15 cellular contexts compared by ENCODE assay signal in genomic region chr7:142523821-142524460, GRCh38.
DNase-seq lines count a peak whose midpoint lies in the region; ATAC-seq and TF ChIP-seq lines count a peak whose summit lies in the region.
"Had no signal": no experiment of that assay in that cellular context is flagged by ENCODE, and none has a peak within 500 bp of the region (broad histone marks: within the 10 kb centered on the region; RNA-seq: fewer than 3 reads in every experiment).

No MANE protein-coding gene starts in this region.

- H3K9me2 ChIP-seq in PC-3 (replicated peaks; ENCODE audit: low read length): no peaks in the 10 kb centered on the region

- CTCF ChIA-PET in CD8-positive, alpha-beta T cell (lab: Charles Lee): interaction anchor here (0.6 to 3.2 kb wide), 10 partner anchors 8 to 297 kb away, joined by 3 to 17 read pairs (median 6); no protein-coding TSS in a partner anchor
- CTCF ChIA-PET in PC-3 (lab: Charles Lee): interaction anchor here (0.6 to 1.3 kb wide), 8 partner anchors 11 to 260 kb away, joined by 3 to 5 read pairs (median 4); no protein-coding TSS in a partner anchor

- peak overlapping the region; percentile 14 for H3K27ac Mint-ChIP-seq in CD8-positive, alpha-beta T cell

- H3K27me3 ChIP-seq in CD8-positive, alpha-beta T cell (ENCODE audit: insufficient read depth, low read length): no peaks in the 10 kb centered on the region
- H3K27me3 ChIP-seq in PC-3 (ENCODE audit: low read length) (no peaks in the 10 kb centered on the region), dorsolateral prefrontal cortex (peaks cover 0 to 17% (median 0%) of the 10 kb centered on the region in 45 donors)
- H3K27me3 ChIP-seq: ascending aorta, BE2C had no signal

- H4K20me1 ChIP-seq in PC-3 (ENCODE audit: low read length): no peaks in the 10 kb centered on the region

- POLR2A ChIA-PET in CD8-positive, alpha-beta T cell (lab: Charles Lee): no interaction called here
- POLR2A ChIA-PET in PC-3 (lab: Charles Lee; ENCODE audit: unreplicated experiment): no interaction called here

- H3K36me3 Mint-ChIP-seq in CD8-positive, alpha-beta T cell: no peaks in the 10 kb centered on the region

- peaks cover 12% of the 10 kb centered on the region for H3K4me1 ChIP-seq in CD8-positive, alpha-beta T cell (ENCODE audit: insufficient read depth, low read length)
- no peaks in the 10 kb centered on the region for H3K4me1 ChIP-seq in PC-3 (ENCODE audit: insufficient read depth, low read length)
- H3K4me1 ChIP-seq: ascending aorta, BE2C, sigmoid colon had no signal

- H3K4me3 Mint-ChIP-seq in CD8-positive, alpha-beta T cell: no peak overlapping the region

- no peaks in the 10 kb centered on the region for H3K36me3 ChIP-seq in CD8-positive, alpha-beta T cell (ENCODE audit: insufficient read depth, low read length)
- H3K36me3 ChIP-seq in PC-3 (ENCODE audit: low read depth, low read length): no peaks in the 10 kb centered on the region
- H3K36me3 ChIP-seq: ascending aorta, BE2C, sigmoid colon, transverse colon had no signal

- no peak overlapping the region for H3K4me3 ChIP-seq in CD8-positive, alpha-beta T cell (ENCODE audit: low read depth, low read length)
- no peak overlapping the region for H3K4me3 ChIP-seq in PC-3 (ENCODE audit: low read length)
- H3K4me3 ChIP-seq in dorsolateral prefrontal cortex: no peak overlapping the region
- H3K4me3 ChIP-seq: ascending aorta, sigmoid colon, transverse colon had no signal

- BruUV-seq in PC-3 (replicated peaks; lab: Mats Ljungman, UMichigan): no TSS peak

- no peak for DNase-seq in CD8-positive, alpha-beta T cell
- DNase-seq in PC-3 (no peak), dorsolateral prefrontal cortex (no peak), medulla oblongata (ENCODE audit: extremely low spot score) (peak; percentile 38), RPMI8226 (no peak), dedifferentiated amniotic fluid mesenchymal stem cell (ENCODE audit: extremely low spot score) (no peak)
- no peak for DNase-seq in activated T-cell treated with anti-CD3 and anti-CD28 coated beads, Interleukin-2, amount 50 U/mL, for 48 hours
- DNase-seq: BE2C; mesendoderm; NCI-H1105; sigmoid colon; stimulated activated CD4-positive, alpha-beta T cell treated with anti-CD3 and anti-CD28 coated beads, Interleukin-4, amount 100 ng/mL, for 4 hours; transverse colon had no signal

- H3K9me3 Mint-ChIP-seq in CD8-positive, alpha-beta T cell: no peaks in the 10 kb centered on the region

- no peak overlapping the region for H3K27ac ChIP-seq in CD8-positive, alpha-beta T cell (ENCODE audit: low read depth, low read length)
- H3K27ac ChIP-seq in PC-3 (ENCODE audit: low read length) (no peak overlapping the region), dorsolateral prefrontal cortex (peak overlapping the region in 27 of 59 donors; percentile 0 to 75 (median 37))
- H3K27ac ChIP-seq: ascending aorta, sigmoid colon, transverse colon had no signal

- H3K9ac ChIP-seq in PC-3 (ENCODE audit: low read length): no peak overlapping the region

- H3K4me2 ChIP-seq in PC-3 (ENCODE audit: low read length): no peak overlapping the region

- intact Hi-C loops in CD8-positive, alpha-beta T cell (cut with DNase I, micrococcal nuclease): loop anchor here in 1 of 2 experiments (2.0 kb wide), 1 partner anchor 21 kb away; no protein-coding TSS in a partner anchor
- intact Hi-C loops in PC-3 (cut with micrococcal nuclease) (no loop called here), dorsolateral prefrontal cortex (cut with DNase I) (loop anchor here in 1 of 2 donors (5.0 to 10.0 kb wide), 3 partner anchors 37 to 189 kb away; no protein-coding TSS in a partner anchor)

- H3K79me2 ChIP-seq in PC-3 (ENCODE audit: low read length): no peaks in the 10 kb centered on the region

- no peaks in the 10 kb centered on the region for H3K9me3 ChIP-seq in CD8-positive, alpha-beta T cell (ENCODE audit: low read length)
- H3K9me3 ChIP-seq in PC-3 (ENCODE audit: low read length): no peaks in the 10 kb centered on the region
- H3K9me3 ChIP-seq: ascending aorta, BE2C, sigmoid colon, transverse colon had no signal

- no peak for ATAC-seq in CD8-positive, alpha-beta T cell
- ATAC-seq in PC-3 (peak; percentile 59), GM18858 (IDR thresholded peaks at IDR 0.05; ENCODE audit: unreplicated experiment) (no peak)

- H3F3A ChIP-seq in PC-3 (ENCODE audit: low read length, unreplicated experiment): no peaks in the 10 kb centered on the region

- H2AFZ ChIP-seq in PC-3 (ENCODE audit: low read length): no peak overlapping the region

- H3K4me1 Mint-ChIP-seq in CD8-positive, alpha-beta T cell (ENCODE audit: low read depth): peaks cover 18% of the 10 kb centered on the region

- H3K27me3 Mint-ChIP-seq in CD8-positive, alpha-beta T cell (ENCODE audit: low read depth): no peaks in the 10 kb centered on the region

- no peak for TF ChIP-seq CTCF in CD8-positive, alpha-beta T cell (IDR thresholded peaks at IDR 0.05)
- TF ChIP-seq CTCF in PC-3 (conservative IDR thresholded peaks at IDR 0.05; ENCODE audit: low read depth, low read length) (peak; percentile 45; the same call in 1 of the 2 replicates), dorsolateral prefrontal cortex (IDR thresholded peaks at IDR 0.05 in 54 of 56, conservative IDR thresholded peaks at IDR 0.05 in 2 of 56; ENCODE audit: low read depth in 1 of 56, partially characterized antibody in 56 of 56) (peak in 50 of 56 donors; percentile 13 to 68 (median 46))
